In genomic region chr17:18183334-18184142, GRCh38 we compare ENCODE assay signal across 8 cellular contexts. TPM values are rescaled to one million over a fixed set of nuclear protein-coding genes. Genes with fewer than 3 reads are reported as not detected.
DNase-seq lines count a peak whose midpoint lies in the region; ATAC-seq and TF ChIP-seq lines count a peak whose summit lies in the region.

ALKBH5 (plus strand) TSS chr17:18183828; CDS start chr17:18184244, 416 bp downstream.

- H3F3A ChIP-seq in DOHH2 (ENCODE audit: control insufficient read depth, insufficient read depth) = no peaks in the 10 kb centered on the region

- peak; percentile 90 to 92 for TF ChIP-seq POLR2A in Peyer's patch (IDR thresholded peaks at IDR 0.05)

- H3K9me3 ChIP-seq in DOHH2 (ENCODE audit: control insufficient read depth, insufficient read depth, low read length) (no peaks in the 10 kb centered on the region), KOPT-K1 (ENCODE audit: insufficient read depth, low read length, poor library complexity, severe bottlenecking) (no peaks in the 10 kb centered on the region), Peyer's patch (no peaks in the 10 kb centered on the region), muscle layer of colon (ENCODE audit: low read length) (no peaks in the 10 kb centered on the region)

- H3K27ac ChIP-seq in DOHH2 (ENCODE audit: low read depth, low read length) (peak within 1 kb of the TSS; percentile 90), KOPT-K1 (ENCODE audit: low read depth, low read length, poor library complexity, severe bottlenecking) (peak within 1 kb of the TSS; percentile 91), Peyer's patch (peak within 1 kb of the TSS; percentile 95 to 99 (median 98)), muscle layer of colon (ENCODE audit: low read depth, low read length) (peak within 1 kb of the TSS; percentile 92)

- ATAC-seq in GM21786 (IDR thresholded peaks at IDR 0.05; ENCODE audit: unreplicated experiment) = peak; percentile 81
- ATAC-seq in esophagus mucosa = peak; percentile 91

- peak within 1 kb of the TSS; percentile 67 for H3K9ac ChIP-seq in muscle layer of colon (ENCODE audit: low read length)

- peaks cover 47% of the 10 kb centered on the region for H3K36me3 ChIP-seq in DOHH2 (ENCODE audit: control insufficient read depth, low read length)
- H3K36me3 ChIP-seq in KOPT-K1 (ENCODE audit: insufficient read depth, low read length) = peaks cover 33% of the 10 kb centered on the region
- peaks cover 0 to 6% (median 0%) of the 10 kb centered on the region in 3 donors for H3K36me3 ChIP-seq in Peyer's patch
- peaks cover 11% of the 10 kb centered on the region for H3K36me3 ChIP-seq in muscle layer of colon (ENCODE audit: insufficient read depth, low read length)

- H3K27me3 ChIP-seq in DOHH2 (ENCODE audit: control insufficient read depth, low read length) = no peaks in the 10 kb centered on the region
- no peaks in the 10 kb centered on the region for H3K27me3 ChIP-seq in Peyer's patch
- no peaks in the 10 kb centered on the region for H3K27me3 ChIP-seq in muscle layer of colon (ENCODE audit: control insufficient read depth in 1 of 2, insufficient read depth in 2 of 2, low read length in 2 of 2)

- peak; percentile 96 to 99 (median 96) for DNase-seq in Peyer's patch
- DNase-seq in activated T-cell treated with anti-CD3 and anti-CD28 coated beads, Interleukin-2, amount 50 U/mL, for 48 hours = peak; percentile 97 to 98
- peak; percentile 89 for DNase-seq in stimulated activated CD8-positive, alpha-beta memory T cell treated with anti-CD3 and anti-CD28 coated beads, Interleukin-7, amount 100 ng/mL, for 24 hours (ENCODE audit: low read depth)

- peaks cover 45% of the 10 kb centered on the region for H3K4me1 ChIP-seq in DOHH2 (ENCODE audit: control insufficient read depth, low read length)
- peaks cover 0 to 49% (median 17%) of the 10 kb centered on the region in 4 donors for H3K4me1 ChIP-seq in Peyer's patch
- H3K4me1 ChIP-seq in muscle layer of colon (ENCODE audit: insufficient read depth, low read length) = peaks cover 40% of the 10 kb centered on the region

- TF ChIP-seq CTCF in DOHH2 (IDR thresholded peaks at IDR 0.05; ENCODE audit: low read depth, low read length, poor library complexity, severe bottlenecking) = no peak
- peak in 4 of 6 experiments; percentile 7 to 40 (median 32) for TF ChIP-seq CTCF in Peyer's patch (IDR thresholded peaks at IDR 0.05)

- H3K4me2 ChIP-seq in DOHH2 (ENCODE audit: low read length) = peak within 1 kb of the TSS; percentile 93

- H4K20me1 ChIP-seq in DOHH2 (ENCODE audit: control insufficient read depth, insufficient read depth, low read depth, low read length) = peaks cover 34% of the 10 kb centered on the region

- peaks cover 49% of the 10 kb centered on the region for H3K79me2 ChIP-seq in DOHH2 (ENCODE audit: control insufficient read depth, low read length)

- H3K9me2 ChIP-seq in DOHH2 (replicated peaks; ENCODE audit: control insufficient read depth, low read length) = no peaks in the 10 kb centered on the region

- H3K4me3 ChIP-seq in DOHH2 (ENCODE audit: low read length) (peak within 1 kb of the TSS; percentile 92), Peyer's patch (peak within 1 kb of the TSS; percentile 89 to 96 (median 90)), muscle layer of colon (ENCODE audit: low read depth in 1 of 2, low read length in 2 of 2) (peak within 1 kb of the TSS; percentile 72 to 79)

RNA-seq across cellular contexts. Expression of gene ALKBH5, which starts in this region (rescaled TPM):
- total RNA-seq in Peyer's patch (10 to 100 TPM; 65.6 to 78.5 (median 72.9) TPM), esophagus mucosa (45.3 TPM)

Comparison
In these comparisons a context has a peak if more than half of its experiments do, and no peak if none do; other contexts are left out.
1. Peak in every context shown above with its lines: DNase-seq, ATAC-seq, H3K4me3 ChIP-seq and H3K27ac ChIP-seq.